In the genomic region with DNA sequence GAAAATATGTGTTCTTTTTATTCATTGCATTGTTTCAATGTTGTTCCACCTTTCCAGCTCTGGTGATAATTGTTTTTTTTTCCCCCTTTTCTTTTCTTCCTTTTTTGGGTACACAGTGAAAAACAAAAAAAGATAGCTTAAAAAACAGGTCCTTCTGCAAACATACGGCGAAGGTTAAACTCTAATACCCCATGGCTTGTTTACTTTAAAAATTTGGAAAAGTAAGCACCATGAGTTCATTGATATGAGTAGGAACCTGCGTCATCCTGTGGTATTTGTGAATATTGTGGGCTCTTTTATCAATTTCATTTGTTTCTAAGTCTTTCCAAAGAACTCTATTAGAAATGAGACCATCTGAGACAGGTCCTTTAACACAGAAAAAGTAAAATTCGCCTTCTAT, we compare ENCODE assay signal across 23 cellular contexts.
"Had no signal": no experiment of that assay in that cellular context is flagged by ENCODE, and none has a peak within 500 bp of the region (broad histone marks: within the 10 kb centered on the region; RNA-seq: fewer than 3 reads in every experiment).

No MANE protein-coding gene starts in this region.

- H3K27ac Mint-ChIP-seq: activated naive CD4-positive, alpha-beta T cell treated with anti-CD3 and anti-CD28 coated beads for 36 hours; naive B cell; stimulated activated naive CD8-positive, alpha-beta T cell treated with anti-CD3 and anti-CD28 coated beads, Interleukin-15, amount 100 ng/mL, for 72 hours had no signal

- ATAC-seq: activated CD4-positive, CD25-positive, alpha-beta regulatory T cell treated with anti-CD3 and anti-CD28 coated beads, Interleukin-2, amount 50 U/mL, for 24 hours; activated T-cell treated with anti-CD3 and anti-CD28 coated beads, Interleukin-2, amount 50 U/mL, for 4 hours; right cardiac atrium; stimulated activated naive CD8-positive, alpha-beta T cell treated with anti-CD3 and anti-CD28 coated beads, Interleukin-15, amount 100 ng/mL, for 72 hours had no signal

- H3K4me1 ChIP-seq: prostate gland had no signal

- H3K36me3 ChIP-seq: brain microvascular endothelial cell, prostate gland, upper lobe of left lung had no signal

- H3K4me3 ChIP-seq: mucosa of descending colon, prostate gland, skin epidermis, upper lobe of left lung had no signal

- H3K36me3 Mint-ChIP-seq: naive B cell had no signal

- H3K27me3 ChIP-seq: brain microvascular endothelial cell, upper lobe of left lung had no signal

- H3K9me3 ChIP-seq: mucosa of descending colon, prostate gland, upper lobe of left lung had no signal

- DNase-seq: activated CD4-positive, alpha-beta T cell treated with anti-CD3 and anti-CD28 coated beads, Interleukin-2, amount 50 U/mL, for 1 hour; activated CD8-positive, alpha-beta memory T cell treated with anti-CD3 and anti-CD28 coated beads, Interleukin-2, amount 50 U/mL, for 4 hours; activated naive CD4-positive, alpha-beta T cell treated with anti-CD3 and anti-CD28 coated beads for 36 hours; activated T-cell treated with anti-CD3 and anti-CD28 coated beads, Interleukin-2, amount 50 U/mL, for 4 hours; brain microvascular endothelial cell; cortex of kidney; effector CD8-positive, alpha-beta T cell; islet precursor cell; left colon; mammary epithelial cell; mucosa of descending colon; naive B cell; right cardiac atrium; stimulated activated CD4-positive, alpha-beta T cell treated with anti-CD3 and anti-CD28 coated beads, Interleukin-15, amount 100 ng/mL, for 24 hours; stimulated activated CD4-positive, alpha-beta T cell treated with anti-CD3 and anti-CD28 coated beads, Interleukin-2, amount 100 ng/mL, for 48 hours; stimulated activated naive CD8-positive, alpha-beta T cell treated with anti-CD3 and anti-CD28 coated beads, Interleukin-15, amount 100 ng/mL, for 72 hours; T1000; upper lobe of left lung had no signal

- H3K27me3 Mint-ChIP-seq: naive B cell; stimulated activated naive CD8-positive, alpha-beta T cell treated with anti-CD3 and anti-CD28 coated beads, Interleukin-15, amount 100 ng/mL, for 72 hours had no signal

- H3K4me1 Mint-ChIP-seq: neural crest cell had no signal

- H3K4me3 Mint-ChIP-seq: activated naive CD4-positive, alpha-beta T cell treated with anti-CD3 and anti-CD28 coated beads for 36 hours; activated T-cell treated with anti-CD3 and anti-CD28 coated beads, Interleukin-2, amount 50 U/mL, for 4 hours; naive B cell; neural crest cell; stimulated activated naive CD8-positive, alpha-beta T cell treated with anti-CD3 and anti-CD28 coated beads, Interleukin-15, amount 100 ng/mL, for 72 hours had no signal

- FAIRE-seq: endothelial cell of umbilical vein had no signal

- H3K27ac ChIP-seq: brain microvascular endothelial cell, prostate gland, skin epidermis had no signal

- H3K9me3 Mint-ChIP-seq: activated naive CD4-positive, alpha-beta T cell treated with anti-CD3 and anti-CD28 coated beads for 36 hours; activated T-cell treated with anti-CD3 and anti-CD28 coated beads, Interleukin-2, amount 50 U/mL, for 4 hours; naive B cell; neural crest cell; stimulated activated naive CD8-positive, alpha-beta T cell treated with anti-CD3 and anti-CD28 coated beads, Interleukin-15, amount 100 ng/mL, for 72 hours had no signal
